ENCODE assay signal across 2 cellular contexts in genomic region chr1:236065509-236066005, GRCh38.
TF ChIP-seq lines count a peak whose summit lies in the region.

No MANE protein-coding gene starts in this region.

TF ChIP-seq in IMR-90, 13 proteins besides CTCF, POLR2A, EP300 and RAD21:
- TF ChIP-seq FOS (IDR thresholded peaks at IDR 0.05; ENCODE audit: low read depth, low read length) (no peak), CEBPB (IDR thresholded peaks at IDR 0.05; ENCODE audit: low read depth, low read length) (no peak), MXI1 (IDR thresholded peaks at IDR 0.05; ENCODE audit: borderline replicate concordance, low read depth, low read length) (no peak), BHLHE40 (IDR thresholded peaks at IDR 0.05; ENCODE audit: low read depth, low read length) (no peak), RFX5 (IDR thresholded peaks at IDR 0.05; ENCODE audit: low read depth, low read length) (no peak), RCOR1 (IDR thresholded peaks at IDR 0.05; ENCODE audit: insufficient replicate concordance, low read length) (no peak), NFE2L2 (IDR thresholded peaks at IDR 0.05; ENCODE audit: low read depth, low read length) (no peak), CHD1 (IDR thresholded peaks at IDR 0.05; ENCODE audit: low read depth, low read length) (no peak), MAZ (IDR thresholded peaks at IDR 0.05; ENCODE audit: borderline replicate concordance, low read depth, low read length) (no peak), SMC3 (IDR thresholded peaks at IDR 0.05; ENCODE audit: low read depth, low read length) (no peak), MAFK (IDR thresholded peaks at IDR 0.05; ENCODE audit: low read depth, low read length) (no peak)
- TF ChIP-seq, protein P1, sequence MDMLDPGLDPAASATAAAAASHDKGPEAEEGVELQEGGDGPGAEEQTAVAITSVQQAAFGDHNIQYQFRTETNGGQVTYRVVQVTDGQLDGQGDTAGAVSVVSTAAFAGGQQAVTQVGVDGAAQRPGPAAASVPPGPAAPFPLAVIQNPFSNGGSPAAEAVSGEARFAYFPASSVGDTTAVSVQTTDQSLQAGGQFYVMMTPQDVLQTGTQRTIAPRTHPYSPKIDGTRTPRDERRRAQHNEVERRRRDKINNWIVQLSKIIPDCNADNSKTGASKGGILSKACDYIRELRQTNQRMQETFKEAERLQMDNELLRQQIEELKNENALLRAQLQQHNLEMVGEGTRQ (IDR thresholded peaks at IDR 0.05; ENCODE audit: low read depth, low read length): no peak
- TF ChIP-seq, protein P2, sequence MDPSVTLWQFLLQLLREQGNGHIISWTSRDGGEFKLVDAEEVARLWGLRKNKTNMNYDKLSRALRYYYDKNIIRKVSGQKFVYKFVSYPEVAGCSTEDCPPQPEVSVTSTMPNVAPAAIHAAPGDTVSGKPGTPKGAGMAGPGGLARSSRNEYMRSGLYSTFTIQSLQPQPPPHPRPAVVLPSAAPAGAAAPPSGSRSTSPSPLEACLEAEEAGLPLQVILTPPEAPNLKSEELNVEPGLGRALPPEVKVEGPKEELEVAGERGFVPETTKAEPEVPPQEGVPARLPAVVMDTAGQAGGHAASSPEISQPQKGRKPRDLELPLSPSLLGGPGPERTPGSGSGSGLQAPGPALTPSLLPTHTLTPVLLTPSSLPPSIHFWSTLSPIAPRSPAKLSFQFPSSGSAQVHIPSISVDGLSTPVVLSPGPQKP (IDR thresholded peaks at IDR 0.05; ENCODE audit: borderline replicate concordance, low read depth, low read length): no peak

TF ChIP-seq in endothelial cell of umbilical vein, 7 proteins besides CTCF, POLR2A, EP300 and RAD21:
- no peak for TF ChIP-seq GATA2 (IDR thresholded peaks at IDR 0.05; ENCODE audit: insufficient read depth, insufficient read length, low read depth, low read length)
- no peak for TF ChIP-seq JUN (IDR thresholded peaks at IDR 0.05; ENCODE audit: borderline replicate concordance, insufficient read depth, insufficient read length, low read depth)
- TF ChIP-seq, protein P3, sequence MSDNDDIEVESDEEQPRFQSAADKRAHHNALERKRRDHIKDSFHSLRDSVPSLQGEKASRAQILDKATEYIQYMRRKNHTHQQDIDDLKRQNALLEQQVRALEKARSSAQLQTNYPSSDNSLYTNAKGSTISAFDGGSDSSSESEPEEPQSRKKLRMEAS (IDR thresholded peaks at IDR 0.05; ENCODE audit: insufficient read depth, insufficient read length): no peak
- TF ChIP-seq MYC (IDR thresholded peaks at IDR 0.05; ENCODE audit: low read depth, low read length): no peak
- no peak for TF ChIP-seq EZH2 (IDR thresholded peaks at IDR 0.05; ENCODE audit: borderline replicate concordance, low read depth, low read length, severe bottlenecking)
- TF ChIP-seq POLR2AphosphoS5 (IDR thresholded peaks at IDR 0.05; ENCODE audit: insufficient read depth, low read depth, low read length): no peak
- no peak for TF ChIP-seq FOS (IDR thresholded peaks at IDR 0.05; ENCODE audit: borderline replicate concordance, insufficient read depth, low read length)
